ENCODE assay signal across 18 cellular contexts in the genomic region with DNA sequence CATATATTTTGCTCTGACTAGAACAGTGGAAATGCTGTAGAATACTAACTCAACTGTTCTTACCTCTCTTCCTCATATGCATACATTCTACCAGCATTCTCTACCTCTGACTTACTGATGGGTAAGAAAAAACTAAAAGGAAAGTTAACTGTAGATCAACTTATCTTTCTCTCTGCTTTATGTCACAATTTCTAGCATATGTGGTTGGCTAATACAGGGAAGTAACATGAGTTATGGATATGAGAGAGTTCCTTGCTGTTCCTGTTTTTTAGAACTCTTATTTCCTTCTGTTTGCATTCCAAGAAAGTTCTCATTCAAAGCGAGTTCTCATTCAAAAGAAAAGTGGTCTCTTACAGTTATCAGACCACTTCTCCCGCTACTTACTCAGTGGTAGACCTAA.
"Had no signal": no experiment of that assay in that cellular context is flagged by ENCODE, and none has a peak within 500 bp of the region (broad histone marks: within the 10 kb centered on the region; RNA-seq: fewer than 3 reads in every experiment).

No MANE protein-coding gene starts in this region.

- H3K9me3 Mint-ChIP-seq: activated naive CD8-positive, alpha-beta T cell treated with anti-CD3 and anti-CD28 coated beads, Interleukin-2, amount 50 U/mL, for 24 hours; activated T-helper 17 cell treated with anti-CD3 and anti-CD28 coated beads, Interleukin-2, amount 50 U/mL, for 72 hours; naive B cell; stimulated activated naive CD8-positive, alpha-beta T cell treated with anti-CD3 and anti-CD28 coated beads, Interleukin-15, amount 100 ng/mL, for 72 hours had no signal

- H2AFZ ChIP-seq: hepatocyte had no signal

- FAIRE-seq: astrocyte, bronchial epithelial cell had no signal

- H3K4me1 ChIP-seq: right lobe of liver had no signal

- H3K4me1 Mint-ChIP-seq: naive B cell had no signal

- H3K4me3 ChIP-seq: esophagus muscularis mucosa, hepatocyte, ovary, right lobe of liver, smooth muscle cell, upper lobe of left lung had no signal

- H3K27ac Mint-ChIP-seq: activated naive CD8-positive, alpha-beta T cell treated with anti-CD3 and anti-CD28 coated beads, Interleukin-2, amount 50 U/mL, for 24 hours; activated T-helper 17 cell treated with anti-CD3 and anti-CD28 coated beads, Interleukin-2, amount 50 U/mL, for 72 hours; naive B cell; stimulated activated naive CD8-positive, alpha-beta T cell treated with anti-CD3 and anti-CD28 coated beads, Interleukin-15, amount 100 ng/mL, for 72 hours had no signal

- H3K27me3 Mint-ChIP-seq: activated naive CD8-positive, alpha-beta T cell treated with anti-CD3 and anti-CD28 coated beads, Interleukin-2, amount 50 U/mL, for 24 hours; activated T-helper 17 cell treated with anti-CD3 and anti-CD28 coated beads, Interleukin-2, amount 50 U/mL, for 72 hours had no signal

- ATAC-seq: activated CD4-positive, CD25-positive, alpha-beta regulatory T cell treated with anti-CD3 and anti-CD28 coated beads, Interleukin-2, amount 50 U/mL, for 24 hours; activated naive CD8-positive, alpha-beta T cell treated with anti-CD3 and anti-CD28 coated beads, Interleukin-2, amount 50 U/mL, for 24 hours; activated T-helper 17 cell treated with anti-CD3 and anti-CD28 coated beads, Interleukin-2, amount 50 U/mL, for 72 hours; left lobe of liver; stimulated activated naive CD8-positive, alpha-beta T cell treated with anti-CD3 and anti-CD28 coated beads, Interleukin-15, amount 100 ng/mL, for 72 hours had no signal

- H3K4me2 ChIP-seq: hepatocyte, smooth muscle cell had no signal

- H3K36me3 ChIP-seq: esophagus muscularis mucosa, ovary, right lobe of liver, upper lobe of left lung had no signal

- H3K9me3 ChIP-seq: esophagus muscularis mucosa, ovary, right lobe of liver, upper lobe of left lung had no signal

- H3K79me2 ChIP-seq: hepatocyte had no signal

- H3K4me3 Mint-ChIP-seq: activated naive CD8-positive, alpha-beta T cell treated with anti-CD3 and anti-CD28 coated beads, Interleukin-2, amount 50 U/mL, for 24 hours; activated T-helper 17 cell treated with anti-CD3 and anti-CD28 coated beads, Interleukin-2, amount 50 U/mL, for 72 hours; naive B cell; stimulated activated naive CD8-positive, alpha-beta T cell treated with anti-CD3 and anti-CD28 coated beads, Interleukin-15, amount 100 ng/mL, for 72 hours had no signal

- H3K27me3 ChIP-seq: esophagus muscularis mucosa, hepatocyte, ovary, right lobe of liver, upper lobe of left lung had no signal

- H3K27ac ChIP-seq: esophagus muscularis mucosa, hepatocyte, ovary, right lobe of liver, upper lobe of left lung had no signal

- DNase-seq: activated naive CD4-positive, alpha-beta T cell treated with Interleukin-2 at 50 U/mL for 16 hours; activated naive CD8-positive, alpha-beta T cell treated with anti-CD3 and anti-CD28 coated beads, Interleukin-2, amount 50 U/mL, for 24 hours; activated T-cell treated with anti-CD3 and anti-CD28 coated beads for 4 hours; islet precursor cell; naive B cell; ovary; right lobe of liver; stimulated activated naive CD8-positive, alpha-beta T cell treated with anti-CD3 and anti-CD28 coated beads, Interleukin-15, amount 100 ng/mL, for 72 hours; T-helper 2 cell; upper lobe of left lung had no signal

- H3K36me3 Mint-ChIP-seq: naive B cell had no signal
